9 cellular contexts compared by ENCODE assay signal in the genomic region with DNA sequence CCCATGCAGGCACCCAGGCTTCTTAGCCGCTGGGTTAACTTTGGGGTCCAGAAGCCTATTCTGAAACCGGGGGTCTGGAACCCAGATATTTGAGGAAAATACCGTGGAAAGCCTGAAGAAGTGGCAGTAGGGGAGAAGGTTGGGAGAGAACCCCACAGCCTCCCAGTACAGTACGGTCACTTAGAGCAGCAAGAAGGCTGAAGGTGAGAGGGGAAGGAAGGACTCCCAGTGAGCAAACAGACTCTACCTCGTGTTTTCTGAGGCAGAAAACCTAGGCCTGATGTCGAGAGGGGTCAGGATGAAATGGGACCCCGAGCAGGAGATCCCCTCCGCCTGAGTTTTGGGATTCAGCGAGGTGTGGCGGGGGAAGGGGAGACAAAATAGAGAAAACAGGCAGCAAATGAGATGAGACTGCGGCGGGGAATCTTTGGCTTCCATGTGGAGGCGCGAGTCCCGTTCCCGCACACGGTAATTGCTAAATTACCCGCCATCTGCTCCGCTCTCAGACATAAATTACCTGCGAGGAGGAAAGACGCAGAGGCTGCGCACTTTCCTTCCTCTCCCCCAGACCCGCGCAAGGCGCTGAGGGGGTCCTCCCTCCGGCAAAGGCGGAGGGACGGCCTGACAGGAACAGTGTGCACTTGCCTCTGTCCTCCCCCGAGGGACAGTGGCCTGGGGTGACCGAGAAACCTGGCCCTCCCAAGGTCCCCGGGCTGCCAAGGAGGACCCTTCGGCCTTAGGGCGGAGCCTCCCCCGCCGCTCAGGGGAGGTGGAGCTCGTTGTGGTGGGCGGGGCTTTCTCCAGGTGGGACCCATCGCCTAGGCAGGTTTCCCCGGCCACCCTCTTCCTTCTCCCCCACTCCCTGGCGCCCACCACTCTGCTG. TPM values are rescaled to one million over a fixed set of nuclear protein-coding genes. Genes with fewer than 3 reads are reported as not detected.
DNase-seq lines count a peak whose midpoint lies in the region; ATAC-seq and TF ChIP-seq lines count a peak whose summit lies in the region.
"Had no signal": no experiment of that assay in that cellular context is flagged by ENCODE, and none has a peak within 500 bp of the region (broad histone marks: within the 10 kb centered on the region; RNA-seq: fewer than 3 reads in every experiment).

No MANE protein-coding gene starts in this region.

- no peak overlapping the region for H3K27ac ChIP-seq in CD4-positive, alpha-beta T cell (ENCODE audit: low read depth, low read length)

- H3K27me3 ChIP-seq in CD4-positive, alpha-beta T cell (ENCODE audit: control insufficient read depth, insufficient read depth, low read length), result peaks cover 43% of the 10 kb centered on the region

- no peaks in the 10 kb centered on the region for H3K36me3 ChIP-seq in mucosa of descending colon (ENCODE audit: low read depth)

- peak overlapping the region; percentile 77 for H3K4me3 Mint-ChIP-seq in CD4-positive, alpha-beta T cell
- H3K4me3 Mint-ChIP-seq in activated naive CD8-positive, alpha-beta T cell treated with anti-CD3 and anti-CD28 coated beads, Interleukin-2, amount 10 ng/mL, durations not matched to agents 7 days and 5 days, result peak overlapping the region; percentile 58

- intact Hi-C loops in CD4-positive, alpha-beta T cell (cut with DNase I, micrococcal nuclease), result no loop called here
- intact Hi-C loops in mucosa of descending colon (cut with DNase I, micrococcal nuclease), result no loop called here

- CTCF ChIA-PET in CD4-positive, alpha-beta T cell (lab: Charles Lee), result interaction anchor here (1.1 to 3.5 kb wide), 2 partner anchors 8 to 9 kb away, joined by 6 to 20 read pairs; no protein-coding TSS in a partner anchor

- H3K4me1 Mint-ChIP-seq in CD4-positive, alpha-beta T cell (ENCODE audit: low read depth), result peaks cover 21% of the 10 kb centered on the region
- peaks cover 14% of the 10 kb centered on the region for H3K4me1 Mint-ChIP-seq in activated naive CD8-positive, alpha-beta T cell treated with anti-CD3 and anti-CD28 coated beads, Interleukin-2, amount 10 ng/mL, durations not matched to agents 7 days and 5 days

- peaks cover 38% of the 10 kb centered on the region for H3K27me3 Mint-ChIP-seq in CD4-positive, alpha-beta T cell
- H3K27me3 Mint-ChIP-seq in activated naive CD8-positive, alpha-beta T cell treated with anti-CD3 and anti-CD28 coated beads, Interleukin-2, amount 10 ng/mL, durations not matched to agents 7 days and 5 days, result peaks cover 25% of the 10 kb centered on the region

- POLR2A ChIA-PET in CD4-positive, alpha-beta T cell (lab: Charles Lee), result interaction anchor here (1.6 to 2.7 kb wide), 2 partner anchors 8 to 10 kb away, joined by 5 to 19 read pairs; partner anchors contain the start of gene CALCOCO1
- POLR2A ChIA-PET in activated naive CD8-positive, alpha-beta T cell treated with anti-CD3 and anti-CD28 coated beads, Interleukin-2, amount 10 ng/mL, durations not matched to agents 7 days and 5 days (lab: Charles Lee), result interaction anchor here (1.0 to 1.2 kb wide), 2 partner anchors 10 to 79 kb away, joined by 3 read pairs; no protein-coding TSS in a partner anchor

- peak in 9 of 10 experiments; percentile 27 to 61 (median 44) for DNase-seq in CD4-positive, alpha-beta T cell
- DNase-seq in NCI-H82 (lab: John Stamatoyannopoulos, UW) (peak; percentile 76), mucosa of descending colon (peak in 2 of 3 donors; percentile 47 to 59), NCI-H345 treated with DMSO at 0.1 percent for 48 hours (lab: John Stamatoyannopoulos, UW; ENCODE audit: unreplicated experiment) (no peak), NCI-H1694 treated with DMSO at 0.1 percent for 48 hours (lab: John Stamatoyannopoulos, UW) (no peak), putamen (ENCODE audit: low spot score) (no peak), NOMO-1 treated with dmso at 0.1 percent for 144 hours (lab: John Stamatoyannopoulos, UW; ENCODE audit: unreplicated experiment) (no peak)
- DNase-seq in activated naive CD8-positive, alpha-beta T cell treated with anti-CD3 and anti-CD28 coated beads, Interleukin-2, amount 10 ng/mL, durations not matched to agents 7 days and 5 days, result peak; percentile 60

- no peaks in the 10 kb centered on the region for H3K9me3 Mint-ChIP-seq in CD4-positive, alpha-beta T cell
- H3K9me3 Mint-ChIP-seq in activated naive CD8-positive, alpha-beta T cell treated with anti-CD3 and anti-CD28 coated beads, Interleukin-2, amount 10 ng/mL, durations not matched to agents 7 days and 5 days, result no peaks in the 10 kb centered on the region

- H3K27ac Mint-ChIP-seq in CD4-positive, alpha-beta T cell, result no peak overlapping the region
- no peak overlapping the region for H3K27ac Mint-ChIP-seq in activated naive CD8-positive, alpha-beta T cell treated with anti-CD3 and anti-CD28 coated beads, Interleukin-2, amount 10 ng/mL, durations not matched to agents 7 days and 5 days

- H3K4me3 ChIP-seq in mucosa of descending colon, result no peak overlapping the region

- ATAC-seq in CD4-positive, alpha-beta T cell (ENCODE audit: poor library complexity), result peak; percentile 71
- ATAC-seq in activated naive CD8-positive, alpha-beta T cell treated with anti-CD3 and anti-CD28 coated beads, Interleukin-2, amount 10 ng/mL, durations not matched to agents 7 days and 5 days (ENCODE audit: low read depth), result no peak
- ATAC-seq in mucosa of descending colon, result peak; percentile 61

- peaks cover 6% of the 10 kb centered on the region for H3K4me1 ChIP-seq in mucosa of descending colon (ENCODE audit: low read depth)

- H3K36me3 Mint-ChIP-seq in CD4-positive, alpha-beta T cell (ENCODE audit: low read depth), result no peaks in the 10 kb centered on the region
- H3K36me3 Mint-ChIP-seq in activated naive CD8-positive, alpha-beta T cell treated with anti-CD3 and anti-CD28 coated beads, Interleukin-2, amount 10 ng/mL, durations not matched to agents 7 days and 5 days, result no peaks in the 10 kb centered on the region

- no peaks in the 10 kb centered on the region for H3K9me3 ChIP-seq in CD4-positive, alpha-beta T cell (ENCODE audit: control insufficient read depth, low read length)
- H3K9me3 ChIP-seq in mucosa of descending colon, result no peaks in the 10 kb centered on the region

- no peak for TF ChIP-seq CTCF in CD4-positive, alpha-beta T cell (IDR thresholded peaks at IDR 0.05)
- no peak for TF ChIP-seq CTCF in mucosa of descending colon (IDR thresholded peaks at IDR 0.05)

RNA-seq across cellular contexts. Expression of gene CALCOCO1, which starts 10.9 kb away (rescaled TPM):
- total RNA-seq in CD4-positive, alpha-beta T cell, result 10 to 100 TPM; 66.8 to 69.3 TPM
- 10 to 100 TPM; 83.6 to 91.1 TPM for total RNA-seq in activated naive CD8-positive, alpha-beta T cell treated with anti-CD3 and anti-CD28 coated beads, Interleukin-2, amount 10 ng/mL, durations not matched to agents 7 days and 5 days
- 100 to 1,000 TPM in 2 of 3 donors, 10 to 100 TPM in 1; 62.2 to 235 (median 119) TPM for total RNA-seq in mucosa of descending colon

RNA-seq across cellular contexts. Expression of gene CISTR, which starts 13.6 kb away (rescaled TPM):
- not detected for total RNA-seq in CD4-positive, alpha-beta T cell
- not detected for total RNA-seq in activated naive CD8-positive, alpha-beta T cell treated with anti-CD3 and anti-CD28 coated beads, Interleukin-2, amount 10 ng/mL, durations not matched to agents 7 days and 5 days
- total RNA-seq in mucosa of descending colon, result not detected
- total RNA-seq: astrocyte had no signal

Comparison
In these comparisons a context has a peak if more than half of its experiments do, and no peak if none do; other contexts are left out.
1. DNase-seq: peak in CD4-positive, alpha-beta T cell (9 of 10), NCI-H82 (single experiment), activated naive CD8-positive, alpha-beta T cell treated with anti-CD3 and anti-CD28 coated beads, Interleukin-2, amount 10 ng/mL, durations not matched to agents 7 days and 5 days (single experiment) and mucosa of descending colon (2 of 3); none in NCI-H345 treated with DMSO at 0.1 percent for 48 hours (single experiment), NCI-H1694 treated with DMSO at 0.1 percent for 48 hours (single experiment), putamen (single experiment) and NOMO-1 treated with dmso at 0.1 percent for 144 hours (single experiment).